In the genomic region with DNA sequence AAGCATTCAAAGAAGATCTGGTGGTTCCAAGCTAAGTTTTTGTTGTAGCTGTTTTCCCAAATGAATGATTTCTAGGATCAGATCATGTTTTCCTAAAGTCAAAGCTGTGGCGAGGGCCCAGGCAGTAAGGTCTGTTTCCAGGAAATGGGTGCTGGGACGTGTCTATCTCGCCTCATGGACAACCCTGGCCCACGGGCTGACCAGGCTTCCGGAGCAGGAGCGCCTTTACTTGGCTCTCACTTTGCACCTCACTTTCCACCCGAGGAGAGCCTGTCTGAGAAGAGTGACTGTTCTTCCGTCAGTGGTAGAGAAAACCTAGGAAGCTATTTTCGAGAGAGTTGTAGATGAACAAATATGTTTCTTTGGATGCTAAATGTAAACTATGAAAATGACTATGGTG, we compare ENCODE assay signal across 3 cellular contexts.
"Had no signal": no experiment of that assay in that cellular context is flagged by ENCODE, and none has a peak within 500 bp of the region (broad histone marks: within the 10 kb centered on the region; RNA-seq: fewer than 3 reads in every experiment).

No MANE protein-coding gene starts in this region.

- H3K27ac ChIP-seq: GM23248 had no signal

- H2AFZ ChIP-seq: GM23248 had no signal

- H3K4me3 ChIP-seq: GM23248 had no signal

- DNase-seq: GM23248, H9, HCEC 1CT had no signal

- H3K9ac ChIP-seq: GM23248 had no signal
